ENCODE assay signal across 15 cellular contexts in the genomic region with DNA sequence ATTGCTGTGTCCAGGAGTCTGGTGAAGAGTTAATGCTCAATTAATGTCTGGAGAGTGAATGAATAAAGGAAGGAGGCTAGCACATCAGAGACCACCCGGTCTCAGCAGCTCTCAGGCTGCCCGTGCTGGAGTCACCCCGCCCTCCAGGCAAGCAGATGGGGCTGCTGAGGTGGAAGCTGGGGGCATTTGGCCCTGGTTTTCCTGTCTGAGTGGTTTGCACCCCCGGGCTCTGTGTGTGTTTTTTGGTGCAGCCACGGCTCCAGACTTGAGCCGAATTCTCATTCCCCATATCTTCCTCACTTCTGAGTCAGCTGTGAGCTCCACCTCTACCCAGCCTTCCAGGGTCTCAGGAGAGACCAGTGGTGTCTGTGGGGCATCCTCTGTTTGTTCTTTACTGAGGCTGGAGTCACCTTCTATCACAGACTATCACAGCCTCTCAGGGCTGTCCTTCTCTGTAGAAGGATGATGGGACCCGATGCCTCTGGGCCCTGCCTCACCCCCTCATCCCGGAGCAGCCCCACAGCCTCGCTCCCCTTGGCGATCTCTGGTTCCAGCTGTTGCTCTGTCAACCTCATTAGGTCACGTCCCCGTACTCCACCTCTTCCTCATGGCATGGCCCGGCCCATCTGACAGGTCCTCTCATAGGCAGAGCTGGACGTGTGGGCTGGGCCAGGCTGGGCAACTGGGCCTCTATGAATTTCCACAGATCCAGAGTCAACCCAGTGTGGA.
DNase-seq lines count a peak whose midpoint lies in the region; ATAC-seq and TF ChIP-seq lines count a peak whose summit lies in the region.
"Had no signal": no experiment of that assay in that cellular context is flagged by ENCODE, and none has a peak within 500 bp of the region (broad histone marks: within the 10 kb centered on the region; RNA-seq: fewer than 3 reads in every experiment).

No MANE protein-coding gene starts in this region.

- H3K36me3 Mint-ChIP-seq in stimulated activated effector memory CD8-positive, alpha-beta T cell treated with anti-CD3 and anti-CD28 coated beads, Interleukin-12 subunit alpha, Interleukin-12 subunit beta, amount 100 ng/mL, for 72 hours: no peaks in the 10 kb centered on the region
- H3K36me3 Mint-ChIP-seq in stimulated activated naive B cell treated with anti-CD40 and anti-IgM and Interleukin-4, amounts not matched to agents 10 μg/mL and 1 μg/mL and 100 μg/mL, for 72 hours: peaks cover 9 to 11% of the 10 kb centered on the region in 2 donors

- H3K36me3 ChIP-seq in adrenal gland (replicated peaks in 1 of 2): no peaks in the 10 kb centered on the region

- peak; percentile 45 for DNase-seq in activated effector memory CD4-positive, alpha-beta T cell treated with anti-CD3 and anti-CD28 coated beads, Interleukin-2, amount 50 U/mL, for 16 hours
- no peak for DNase-seq in activated effector memory CD4-positive, alpha-beta T cell treated with Interleukin-2 at 50 U/mL for 16 hours
- DNase-seq in adrenal gland (peak in 4 of 7 donors; percentile 7 to 49 (median 10)), left colon (peak; percentile 4 to 21), SKM-1 treated with dmso at 0.1 percent for 144 hours (lab: John Stamatoyannopoulos, UW; ENCODE audit: unreplicated experiment) (no peak)
- DNase-seq in stimulated activated effector memory CD8-positive, alpha-beta T cell treated with anti-CD3 and anti-CD28 coated beads, Interleukin-12 subunit alpha, Interleukin-12 subunit beta, amount 100 ng/mL, for 72 hours (ENCODE audit: low spot score in 2 of 2): no peak
- no peak for DNase-seq in stimulated activated naive B cell treated with anti-CD40 and anti-IgM and Interleukin-4, amounts not matched to agents 10 μg/mL and 1 μg/mL and 100 μg/mL, for 72 hours
- DNase-seq: activated CD8-positive, alpha-beta T cell treated with anti-CD3 and anti-CD28 coated beads for 36 hours; activated naive CD4-positive, alpha-beta T cell treated with anti-CD3 and anti-CD28 coated beads, Interleukin-2, amount 50 U/mL, for 16 hours; NCI-H1092; NCI-H524 treated with DMSO at 0.1 percent for 48 hours; PC-9; T-helper 9 cell had no signal

- H3K4me3 ChIP-seq in adrenal gland: no peak overlapping the region
- H3K4me3 ChIP-seq: PC-9 had no signal

- ATAC-seq in left colon: no peak
- ATAC-seq in stimulated activated effector memory CD8-positive, alpha-beta T cell treated with anti-CD3 and anti-CD28 coated beads, Interleukin-12 subunit alpha, Interleukin-12 subunit beta, amount 100 ng/mL, for 72 hours: no peak
- ATAC-seq in HG02642 (IDR thresholded peaks at IDR 0.05; ENCODE audit: poor library complexity, unreplicated experiment): no peak
- no peak for ATAC-seq in stimulated activated naive B cell treated with anti-CD40 and anti-IgM and Interleukin-4, amounts not matched to agents 10 μg/mL and 1 μg/mL and 100 μg/mL, for 72 hours (replicated peaks)
- ATAC-seq: activated CD8-positive, alpha-beta T cell treated with anti-CD3 and anti-CD28 coated beads for 36 hours had no signal

- intact Hi-C loops in adrenal gland (cut with DNase I) (no loop called here), left colon (cut with DNase I, micrococcal nuclease) (no loop called here)

- 76 to 87% (median 87%) methylated on average over 13 to 14 of the region's 14 CpGs for WGBS in adrenal gland, 4 donors

- H3K27me3 ChIP-seq in adrenal gland: no peaks in the 10 kb centered on the region

- no peak for TF ChIP-seq POLR2A in adrenal gland (IDR thresholded peaks at IDR 0.05)

- H3K4me1 Mint-ChIP-seq in stimulated activated effector memory CD8-positive, alpha-beta T cell treated with anti-CD3 and anti-CD28 coated beads, Interleukin-12 subunit alpha, Interleukin-12 subunit beta, amount 100 ng/mL, for 72 hours: peaks cover 22% of the 10 kb centered on the region
- peaks cover 27 to 45% of the 10 kb centered on the region in 2 donors for H3K4me1 Mint-ChIP-seq in stimulated activated naive B cell treated with anti-CD40 and anti-IgM and Interleukin-4, amounts not matched to agents 10 μg/mL and 1 μg/mL and 100 μg/mL, for 72 hours

- no peak overlapping the region for H3K27ac ChIP-seq in adrenal gland
- H3K27ac ChIP-seq: epithelial cell of prostate, PC-9 had no signal

- H3K27ac Mint-ChIP-seq in stimulated activated effector memory CD8-positive, alpha-beta T cell treated with anti-CD3 and anti-CD28 coated beads, Interleukin-12 subunit alpha, Interleukin-12 subunit beta, amount 100 ng/mL, for 72 hours: peak overlapping the region; percentile 35
- H3K27ac Mint-ChIP-seq in stimulated activated naive B cell treated with anti-CD40 and anti-IgM and Interleukin-4, amounts not matched to agents 10 μg/mL and 1 μg/mL and 100 μg/mL, for 72 hours: no peak overlapping the region
- H3K27ac Mint-ChIP-seq: activated CD8-positive, alpha-beta T cell treated with anti-CD3 and anti-CD28 coated beads for 36 hours had no signal

- no peaks in the 10 kb centered on the region for H3K9me3 Mint-ChIP-seq in stimulated activated effector memory CD8-positive, alpha-beta T cell treated with anti-CD3 and anti-CD28 coated beads, Interleukin-12 subunit alpha, Interleukin-12 subunit beta, amount 100 ng/mL, for 72 hours
- H3K9me3 Mint-ChIP-seq in stimulated activated naive B cell treated with anti-CD40 and anti-IgM and Interleukin-4, amounts not matched to agents 10 μg/mL and 1 μg/mL and 100 μg/mL, for 72 hours: no peaks in the 10 kb centered on the region
- H3K9me3 Mint-ChIP-seq: activated CD8-positive, alpha-beta T cell treated with anti-CD3 and anti-CD28 coated beads for 36 hours had no signal

- no peak overlapping the region for H3K4me3 Mint-ChIP-seq in stimulated activated effector memory CD8-positive, alpha-beta T cell treated with anti-CD3 and anti-CD28 coated beads, Interleukin-12 subunit alpha, Interleukin-12 subunit beta, amount 100 ng/mL, for 72 hours
- H3K4me3 Mint-ChIP-seq in stimulated activated naive B cell treated with anti-CD40 and anti-IgM and Interleukin-4, amounts not matched to agents 10 μg/mL and 1 μg/mL and 100 μg/mL, for 72 hours: no peak overlapping the region
- H3K4me3 Mint-ChIP-seq: activated CD8-positive, alpha-beta T cell treated with anti-CD3 and anti-CD28 coated beads for 36 hours had no signal

- H3K4me1 ChIP-seq in adrenal gland (replicated peaks in 1 of 2): peaks cover 28 to 41% of the 10 kb centered on the region in 2 donors

- peaks cover 31 to 40% of the 10 kb centered on the region in 2 donors for H3K27me3 Mint-ChIP-seq in stimulated activated naive B cell treated with anti-CD40 and anti-IgM and Interleukin-4, amounts not matched to agents 10 μg/mL and 1 μg/mL and 100 μg/mL, for 72 hours
- H3K27me3 Mint-ChIP-seq: activated CD8-positive, alpha-beta T cell treated with anti-CD3 and anti-CD28 coated beads for 36 hours had no signal

- no peak for TF ChIP-seq CTCF in adrenal gland (IDR thresholded peaks at IDR 0.05)

- no peaks in the 10 kb centered on the region for H3K9me3 ChIP-seq in adrenal gland (replicated peaks in 1 of 3)

Comparison
In these comparisons a context has a peak if more than half of its experiments do, and no peak if none do; other contexts are left out.
1. DNase-seq: peak in activated effector memory CD4-positive, alpha-beta T cell treated with anti-CD3 and anti-CD28 coated beads, Interleukin-2, amount 50 U/mL, for 16 hours (single experiment), adrenal gland (4 of 7) and left colon (2 of 2); none in activated effector memory CD4-positive, alpha-beta T cell treated with Interleukin-2 at 50 U/mL for 16 hours (single experiment), stimulated activated effector memory CD8-positive, alpha-beta T cell treated with anti-CD3 and anti-CD28 coated beads, Interleukin-12 subunit alpha, Interleukin-12 subunit beta, amount 100 ng/mL, for 72 hours (0 of 2), SKM-1 treated with dmso at 0.1 percent for 144 hours (single experiment) and stimulated activated naive B cell treated with anti-CD40 and anti-IgM and Interleukin-4, amounts not matched to agents 10 μg/mL and 1 μg/mL and 100 μg/mL, for 72 hours (single experiment).